Comparison of ENCODE assay signal across 21 cellular contexts in genomic region chr21:42701706-42702456, GRCh38. TPM values are rescaled to one million over a fixed set of nuclear protein-coding genes. Genes with fewer than 3 reads are reported as not detected.
DNase-seq lines count a peak whose midpoint lies in the region; ATAC-seq, FAIRE-seq and TF ChIP-seq lines count a peak whose summit lies in the region.
"Had no signal": no experiment of that assay in that cellular context is flagged by ENCODE, and none has a peak within 500 bp of the region (broad histone marks: within the 10 kb centered on the region; RNA-seq: fewer than 3 reads in every experiment).

No MANE protein-coding gene starts in this region.

- FAIRE-seq in HepG2 (lab: Jason Lieb, UNC): no peak
- FAIRE-seq: GM12891, GM18507, H1 had no signal

- TF ChIP-seq CTCF in HepG2 (CRISPR knock-in tag; IDR thresholded peaks at IDR 0.05): no peak
- TF ChIP-seq CTCF in right lobe of liver (IDR thresholded peaks at IDR 0.05): no peak
- TF ChIP-seq CTCF in WTC11 (IDR thresholded peaks at IDR 0.05): no peak
- no peak for TF ChIP-seq CTCF in nephron progenitor cell (IDR thresholded peaks at IDR 0.05)

- no TSS peak for BruUV-seq in HepG2 (replicated peaks; lab: Mats Ljungman, UMichigan)

- no peak overlapping the region for H3K27ac ChIP-seq in HepG2 (ENCODE audit: extremely low read length, insufficient read depth, low read length)
- no peak overlapping the region for H3K27ac ChIP-seq in right lobe of liver
- H3K27ac ChIP-seq: GM23248 had no signal

- H3K4me3 ChIP-seq in HepG2 (replicated peaks in 1 of 3; ENCODE audit: insufficient read depth in 1 of 3, low read depth in 2 of 3, low read length in 3 of 3) (no peak overlapping the region), right lobe of liver (no peak overlapping the region)
- H3K4me3 ChIP-seq: GM23248 had no signal

- H3K9me3 ChIP-seq in HepG2 (ENCODE audit: low read length) (no peaks in the 10 kb centered on the region), right lobe of liver (no peaks in the 10 kb centered on the region)

- POLR2A ChIA-PET in HepG2 (lab: Yijun Ruan, JAX) (no interaction called here), WTC11 (lab: Charles Lee) (no interaction called here)

- DNase-seq in HepG2 (ENCODE audit: low spot score) (no peak), right lobe of liver (no peak), WTC11 (ENCODE audit: low spot score) (no peak), nephron progenitor cell (no peak), NAMALWA (ENCODE audit: low spot score) (no peak)
- DNase-seq: C1 segment of cervical spinal cord; Calu3; CD4-positive, alpha-beta memory T cell; COR-L47; DMS53; DMS79 treated with DMSO at 0.1 percent for 48 hours; GF-D8; GM23248; H9; HFFc6 had no signal

- no peak for TF ChIP-seq RAD21 in HepG2 (CRISPR knock-in tag; IDR thresholded peaks at IDR 0.05)

- H3K36me3 ChIP-seq in HepG2 (replicated peaks in 1 of 2; ENCODE audit: control insufficient read depth in 1 of 2, insufficient read depth in 2 of 2, low read length in 2 of 2) (peaks cover 0 to 3% of the 10 kb centered on the region in 2 experiments; a peak in 1 of 5 replicates), right lobe of liver (no peaks in the 10 kb centered on the region)

- H3K9me3 Mint-ChIP-seq in WTC11 (peaks cover 8% of the 10 kb centered on the region), nephron progenitor cell (peaks cover 27% of the 10 kb centered on the region)
- peaks cover 5% of the 10 kb centered on the region for H3K9me3 Mint-ChIP-seq in stimulated activated memory B cell treated with anti-CD40 and anti-IgM and Interleukin-4, amounts not matched to agents 10 μg/mL and 1 μg/mL and 100 μg/mL, for 72 hours
- H3K9me3 Mint-ChIP-seq: CD4-positive, alpha-beta memory T cell had no signal

- H2AFZ ChIP-seq in HepG2 (ENCODE audit: low read length): no peak overlapping the region
- H2AFZ ChIP-seq: GM23248 had no signal

- ATAC-seq in HepG2 (no peak), right lobe of liver (no peak), WTC11 (no peak)
- no peak for ATAC-seq in stimulated activated memory B cell treated with anti-CD40 and anti-IgM and Interleukin-4, amounts not matched to agents 10 μg/mL and 1 μg/mL and 100 μg/mL, for 72 hours
- ATAC-seq: HCT116 had no signal

- intact Hi-C loops in HepG2 (cut with micrococcal nuclease; ENCODE audit: unreplicated experiment): no loop called here
- intact Hi-C loops in right lobe of liver (cut with DNase I): no loop called here

- 96% methylated on average over 7 of the region's 7 CpGs for WGBS in HepG2 (ENCODE audit: low lambda C conversion rate)
- 91% methylated on average over 7 of the region's 7 CpGs for WGBS in right lobe of liver (ENCODE audit: insufficient coverage, low coverage, low lambda C conversion rate, missing lambda C conversion rate)

- H3K4me3 Mint-ChIP-seq in WTC11 (no peak overlapping the region), nephron progenitor cell (no peak overlapping the region)
- H3K4me3 Mint-ChIP-seq in stimulated activated memory B cell treated with anti-CD40 and anti-IgM and Interleukin-4, amounts not matched to agents 10 μg/mL and 1 μg/mL and 100 μg/mL, for 72 hours: no peak overlapping the region
- H3K4me3 Mint-ChIP-seq: CD4-positive, alpha-beta memory T cell; H9; HFFc6 had no signal

- H4K20me1 ChIP-seq in HepG2 (ENCODE audit: insufficient read depth, low read length): no peaks in the 10 kb centered on the region

- in situ Hi-C loops in HepG2 (cut with HindIII; ENCODE audit: extremely low pct_ligation_motif_present, low pct_unique_long_range_greater_than_20kb): loop anchor here (10.0 kb wide), 2 partner anchors 63 to 103 kb away; no protein-coding TSS in a partner anchor

- CTCF ChIA-PET in HepG2 (lab: Yijun Ruan, JAX; ENCODE audit: low intra/inter-chr PET ratio, low total read pairs): no interaction called here
- CTCF ChIA-PET in WTC11 (lab: Charles Lee): no interaction called here

- no peak overlapping the region for H3K9ac ChIP-seq in HepG2 (ENCODE audit: insufficient read depth, low read depth, low read length)
- H3K9ac ChIP-seq: GM23248 had no signal

- TF ChIP-seq EP300 in HepG2 (IDR thresholded peaks at IDR 0.05; ENCODE audit: low read depth in 2 of 2, low read length in 2 of 2) (no peak), HepG2 (CRISPR knock-in tag; IDR thresholded peaks at IDR 0.05; ENCODE audit: borderline replicate concordance) (no peak)

- no peaks in the 10 kb centered on the region for H3K27me3 Mint-ChIP-seq in WTC11 (ENCODE audit: low read depth)
- H3K27me3 Mint-ChIP-seq in nephron progenitor cell (ENCODE audit: low read depth, poor library complexity): peaks cover 3% of the 10 kb centered on the region
- peaks cover 42% of the 10 kb centered on the region for H3K27me3 Mint-ChIP-seq in stimulated activated memory B cell treated with anti-CD40 and anti-IgM and Interleukin-4, amounts not matched to agents 10 μg/mL and 1 μg/mL and 100 μg/mL, for 72 hours

- TF ChIP-seq POLR2A in HepG2 (IDR thresholded peaks at IDR 0.05; ENCODE audit: insufficient read depth in 1 of 2, low read depth in 2 of 2, low read length in 2 of 2) (no peak), right lobe of liver (IDR thresholded peaks at IDR 0.05) (no peak)

- H3K4me1 ChIP-seq in HepG2 (ENCODE audit: insufficient read depth, low read length): peaks cover 21% of the 10 kb centered on the region
- no peaks in the 10 kb centered on the region for H3K4me1 ChIP-seq in right lobe of liver

- peaks cover 16% of the 10 kb centered on the region for H3K4me1 Mint-ChIP-seq in WTC11
- H3K4me1 Mint-ChIP-seq in nephron progenitor cell: peaks cover 44% of the 10 kb centered on the region
- no peaks in the 10 kb centered on the region for H3K4me1 Mint-ChIP-seq in stimulated activated memory B cell treated with anti-CD40 and anti-IgM and Interleukin-4, amounts not matched to agents 10 μg/mL and 1 μg/mL and 100 μg/mL, for 72 hours

- H3K36me3 Mint-ChIP-seq in WTC11 (peaks cover 33% of the 10 kb centered on the region), nephron progenitor cell (ENCODE audit: low read depth) (peaks cover 70% of the 10 kb centered on the region)
- H3K36me3 Mint-ChIP-seq in stimulated activated memory B cell treated with anti-CD40 and anti-IgM and Interleukin-4, amounts not matched to agents 10 μg/mL and 1 μg/mL and 100 μg/mL, for 72 hours: no peaks in the 10 kb centered on the region
- H3K36me3 Mint-ChIP-seq: CD4-positive, alpha-beta memory T cell had no signal

- H3K27me3 ChIP-seq in HepG2 (ENCODE audit: control insufficient read depth in 1 of 2, insufficient read depth in 2 of 2, low read length in 2 of 2) (no peaks in the 10 kb centered on the region), right lobe of liver (no peaks in the 10 kb centered on the region)

- H3K27ac Mint-ChIP-seq in WTC11: no peak overlapping the region
- H3K27ac Mint-ChIP-seq in nephron progenitor cell: peak overlapping the region; percentile 78
- H3K27ac Mint-ChIP-seq in stimulated activated memory B cell treated with anti-CD40 and anti-IgM and Interleukin-4, amounts not matched to agents 10 μg/mL and 1 μg/mL and 100 μg/mL, for 72 hours: no peak overlapping the region
- H3K27ac Mint-ChIP-seq: HFFc6 had no signal

- no peaks in the 10 kb centered on the region for H3K79me2 ChIP-seq in HepG2 (ENCODE audit: insufficient read depth, low read length)

- no peak overlapping the region for H3K4me2 ChIP-seq in HepG2 (ENCODE audit: low read depth, low read length)

TF ChIP-seq in HepG2, 621 proteins besides CTCF, POLR2A, EP300 and RAD21:
- TF ChIP-seq ZNF589 (CRISPR knock-in tag; conservative IDR thresholded peaks at IDR 0.05) (no peak), ZNF317 (CRISPR knock-in tag; IDR thresholded peaks at IDR 0.05) (peak; percentile 98)

TF ChIP-seq in WTC11, 78 proteins besides CTCF, POLR2A, EP300 and RAD21:
- TF ChIP-seq ETV6 (CRISPR knock-in tag; IDR thresholded peaks at IDR 0.05) (no peak), PREB (CRISPR knock-in tag; IDR thresholded peaks at IDR 0.05; ENCODE audit: borderline replicate concordance) (no peak), ZNF317 (CRISPR knock-in tag; IDR thresholded peaks at IDR 0.05; ENCODE audit: borderline replicate concordance, low read depth) (peak; percentile 88)

RNA-seq across cellular contexts. Expression of gene PDE9A, which starts 48.5 kb away (rescaled TPM):
- total RNA-seq in HepG2 (2016; rRNA removed; fragmentation: Illumina TruSeq; extraction: Trizol) (4.3 and 4.6 TPM in 2 replicates), right lobe of liver (1 to 10 TPM; 1.1 to 5.9 (median 3.3) TPM), WTC11 (2021) (44.8 to 46.3 TPM (median 46.1 TPM) in 3 replicates)
- 5.9 and 7.3 TPM in 2 replicates for total RNA-seq in HepG2 (2016; cell fraction: cytosol; rRNA removed; fragmentation: Illumina TruSeq; extraction: Trizol; ENCODE audit: low read depth)
- total RNA-seq in HepG2 (2016; cell fraction: insoluble cytoplasmic fraction; rRNA removed; fragmentation: Illumina TruSeq; extraction: Trizol): 4.1 and 4.3 TPM in 2 replicates
- 9.6 TPM in 2 replicates for total RNA-seq in HepG2 (2016; cell fraction: membrane; rRNA removed; fragmentation: Illumina TruSeq; extraction: Trizol)
- total RNA-seq in HepG2 (2016; cell fraction: nucleus; rRNA removed; fragmentation: Illumina TruSeq; extraction: Trizol): 4.2 and 5.2 TPM in 2 replicates
- 19.7 and 22.9 TPM in 2 replicates for polyA plus RNA-seq in HepG2 (2011; rRNA removed)
- 16.4 and 19.0 TPM in 2 replicates for polyA plus RNA-seq in HepG2 (2011; cell fraction: cytosol; rRNA removed)
- polyA plus RNA-seq in HepG2 (2011; cell fraction: nucleus; rRNA removed): 25.1 and 25.6 TPM in 2 replicates
- polyA plus RNA-seq in HepG2 (2012): 15.9 and 16.0 TPM in 2 replicates
- polyA plus RNA-seq in HepG2 (2016; cell fraction: cytosol; fragmentation: Illumina TruSeq; extraction: Trizol; ENCODE audit: low read depth): 12.4 and 13.6 TPM in 2 replicates
- polyA plus RNA-seq in HepG2 (2016; cell fraction: insoluble cytoplasmic fraction; fragmentation: Illumina TruSeq; extraction: Trizol; ENCODE audit: low read depth): 5.4 and 7.7 TPM in 2 replicates
- polyA plus RNA-seq in HepG2 (2016; cell fraction: membrane; fragmentation: Illumina TruSeq; extraction: Trizol; ENCODE audit: low read depth): 12.9 and 13.7 TPM in 2 replicates
- polyA plus RNA-seq in HepG2 (2016; cell fraction: nucleus; fragmentation: Illumina TruSeq; extraction: Trizol; ENCODE audit: insufficient read depth, low read depth): 8.9 TPM in 2 replicates
- 6.1 and 18.8 TPM in 2 replicates for polyA minus RNA-seq in HepG2 (2011; rRNA and poly(A)+ RNA removed; ENCODE audit: low replicate concordance)
- polyA minus RNA-seq in HepG2 (2011; cell fraction: cytosol; rRNA and poly(A)+ RNA removed): 10.6 and 12.7 TPM in 2 replicates
- 10.4 and 11.6 TPM in 2 replicates for polyA minus RNA-seq in HepG2 (2011; cell fraction: nucleus; rRNA and poly(A)+ RNA removed)
- total RNA-seq: A172, GM23248, HFFc6 had no signal
- polyA plus RNA-seq: GM23248 had no signal

Comparison
In these comparisons a context has a peak if more than half of its experiments do, and no peak if none do; other contexts are left out.
1. Of the 50 proteins assayed by ChIP-seq in both HepG2 and WTC11: peak only in HepG2: none; only in WTC11: none; in both: ZNF317; in neither: 49.